27 cellular contexts compared by ENCODE assay signal in the genomic region with DNA sequence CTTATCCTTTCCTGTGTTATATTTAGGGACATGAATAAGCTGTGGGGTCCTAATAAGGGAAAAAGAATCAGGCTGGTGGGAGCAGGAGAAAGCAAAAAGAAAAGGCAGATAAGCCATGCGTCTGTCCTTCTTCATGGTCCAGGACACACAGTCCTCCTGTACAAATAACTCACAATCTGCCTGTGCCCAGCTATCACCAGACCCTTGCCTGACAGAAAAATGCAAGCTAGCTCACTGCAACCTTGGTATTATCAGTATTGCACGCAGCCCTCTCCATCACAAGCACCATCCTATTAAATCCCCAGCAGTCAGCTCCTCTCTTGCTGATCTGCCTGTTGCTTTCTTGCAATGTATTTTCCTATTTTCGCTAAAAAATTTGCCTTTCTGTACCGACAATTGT.
"Had no signal": no experiment of that assay in that cellular context is flagged by ENCODE, and none has a peak within 500 bp of the region (broad histone marks: within the 10 kb centered on the region; RNA-seq: fewer than 3 reads in every experiment).

No MANE protein-coding gene starts in this region.

- H3K4me1 ChIP-seq: left lung, upper lobe of left lung had no signal

- DNase-seq: activated CD4-positive, alpha-beta T cell treated with anti-CD3 and anti-CD28 coated beads, Interleukin-2, amount 50 U/mL, for 48 hours; activated CD4-positive, CD25-positive, alpha-beta regulatory T cell; activated CD8-positive, alpha-beta memory T cell treated with anti-CD3 and anti-CD28 coated beads for 24 hours; activated gamma-delta T cell; activated naive CD8-positive, alpha-beta T cell treated with anti-CD3 and anti-CD28 coated beads, Interleukin-2, amount 50 U/mL, for 24 hours; amygdala; central memory CD4-positive, alpha-beta T cell; heart left ventricle; hypothalamus; immature natural killer cell; left lung; naive B cell; occipital lobe; stimulated activated CD4-positive, alpha-beta T cell treated with anti-CD3 and anti-CD28 coated beads, Interleukin-15, amount 100 ng/mL, for 24 hours; stimulated activated CD4-positive, alpha-beta T cell treated with anti-CD3 and anti-CD28 coated beads, Interleukin-2, amount 100 ng/mL, for 24 hours; stimulated activated naive B cell treated with anti-CD40 and anti-IgM and Interleukin-4, amounts not matched to agents 10 μg/mL and 1 μg/mL and 100 μg/mL, for 72 hours; stomach; upper lobe of left lung had no signal

- H3K4me3 Mint-ChIP-seq: activated naive CD4-positive, alpha-beta T cell treated with anti-CD3 and anti-CD28 coated beads, Interleukin-2, amount 50 U/mL, for 24 hours; activated naive CD8-positive, alpha-beta T cell treated with anti-CD3 and anti-CD28 coated beads, Interleukin-2, amount 50 U/mL, for 24 hours; dendritic cell treated with granulocyte-macrophage colony-stimulating factor and Interleukin-4, amounts not matched to agents 40 ng/mL and 50 ng/mL, for 4 days; endodermal cell; immature natural killer cell; mesothelial cell of epicardium; naive B cell; neural crest cell; stimulated activated naive B cell treated with anti-CD40 and anti-IgM and Interleukin-4, amounts not matched to agents 10 μg/mL and 1 μg/mL and 100 μg/mL, for 72 hours had no signal

- H3K9me3 ChIP-seq: right atrium auricular region, thyroid gland had no signal

- H3K36me3 Mint-ChIP-seq: immature natural killer cell, mesothelial cell of epicardium had no signal

- ATAC-seq: stimulated activated naive B cell treated with anti-CD40 and anti-IgM and Interleukin-4, amounts not matched to agents 10 μg/mL and 1 μg/mL and 100 μg/mL, for 72 hours had no signal

- H3K27ac Mint-ChIP-seq: activated naive CD8-positive, alpha-beta T cell treated with anti-CD3 and anti-CD28 coated beads, Interleukin-2, amount 50 U/mL, for 24 hours; dendritic cell treated with granulocyte-macrophage colony-stimulating factor and Interleukin-4, amounts not matched to agents 40 ng/mL and 50 ng/mL, for 4 days; endodermal cell; immature natural killer cell; mesothelial cell of epicardium; naive B cell; stimulated activated naive B cell treated with anti-CD40 and anti-IgM and Interleukin-4, amounts not matched to agents 10 μg/mL and 1 μg/mL and 100 μg/mL, for 72 hours had no signal

- H3K4me3 ChIP-seq: esophagus muscularis mucosa, heart left ventricle, left lung, right atrium auricular region, stomach, thyroid gland, upper lobe of left lung had no signal

- H3K27ac ChIP-seq: esophagus muscularis mucosa, heart left ventricle, left lung, parathyroid adenoma, right atrium auricular region, stomach, thyroid gland, upper lobe of left lung had no signal

- H3K4me1 Mint-ChIP-seq: endodermal cell; immature natural killer cell; naive B cell; stimulated activated naive B cell treated with anti-CD40 and anti-IgM and Interleukin-4, amounts not matched to agents 10 μg/mL and 1 μg/mL and 100 μg/mL, for 72 hours had no signal

- H3K9me3 Mint-ChIP-seq: immature natural killer cell, mesothelial cell of epicardium had no signal
